Comparison of ENCODE assay signal across 14 cellular contexts in the genomic region with DNA sequence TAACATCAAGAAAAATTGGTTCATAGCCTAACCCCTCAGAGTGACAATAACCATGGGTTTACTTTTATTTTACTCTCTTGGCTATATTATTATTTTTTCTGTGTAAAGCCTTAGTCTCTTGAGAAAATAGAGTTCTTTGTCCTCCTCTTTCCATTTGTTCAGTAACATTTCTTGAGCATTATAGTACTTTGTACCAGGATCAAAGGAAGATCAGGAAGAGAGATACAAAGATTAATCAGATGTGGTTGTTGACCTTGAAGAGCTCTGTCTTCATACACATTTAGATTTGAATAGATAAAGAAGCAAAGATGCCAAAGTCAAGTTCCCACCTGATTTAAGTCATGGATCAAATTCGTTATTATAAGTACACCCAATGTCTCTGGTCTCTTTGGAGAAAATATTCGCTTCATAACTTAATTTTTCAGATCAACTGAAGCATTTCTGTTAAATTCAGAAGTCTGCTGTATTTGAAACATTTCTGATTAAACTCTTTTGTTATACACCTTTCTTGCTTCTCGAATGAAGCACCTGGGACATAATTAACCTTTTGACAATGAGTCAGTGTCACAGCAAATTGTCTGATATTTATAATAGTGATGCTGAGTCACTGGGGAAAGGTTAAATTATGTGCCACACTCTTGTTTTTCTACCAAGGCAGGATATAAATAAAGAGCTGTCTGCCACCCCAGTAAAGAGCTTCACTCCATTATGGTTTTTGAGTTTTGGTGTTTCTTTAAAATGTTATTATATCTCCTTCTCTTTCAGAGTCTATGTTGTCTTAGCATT.
DNase-seq lines count a peak whose midpoint lies in the region; ATAC-seq and TF ChIP-seq lines count a peak whose summit lies in the region.
"Had no signal": no experiment of that assay in that cellular context is flagged by ENCODE, and none has a peak within 500 bp of the region (broad histone marks: within the 10 kb centered on the region; RNA-seq: fewer than 3 reads in every experiment).

No MANE protein-coding gene starts in this region.

- POLR2A ChIA-PET in HCT116 (lab: Charles Lee): no interaction called here

- no peaks in the 10 kb centered on the region for H3K9me3 ChIP-seq in HCT116 (ENCODE audit: control insufficient read depth in 1 of 2, insufficient read depth in 1 of 2, low read depth in 1 of 2, low read length in 2 of 2)
- H3K9me3 ChIP-seq in parathyroid adenoma (ENCODE audit: control insufficient read depth, low read length): no peaks in the 10 kb centered on the region
- H3K9me3 ChIP-seq: HAP-1 had no signal

- no peak for TF ChIP-seq POLR2A in HCT116 (IDR thresholded peaks at IDR 0.05; ENCODE audit: borderline replicate concordance, extremely low read depth, insufficient read depth, insufficient read length)

- H4K20me1 ChIP-seq in HCT116 (ENCODE audit: insufficient read depth): no peaks in the 10 kb centered on the region

- TF ChIP-seq RAD21 in HCT116 (IDR thresholded peaks at IDR 0.05; ENCODE audit: low read depth): no peak

- H3K79me2 ChIP-seq in HCT116 (ENCODE audit: insufficient read depth, low read length): no peaks in the 10 kb centered on the region
- H3K79me2 ChIP-seq in parathyroid adenoma: no peaks in the 10 kb centered on the region

- H3K4me3 ChIP-seq in HCT116 (replicated peaks in 1 of 2; ENCODE audit: low read depth in 1 of 2, low read length in 2 of 2): peak overlapping the region in 1 of 2 experiments; percentile 1; a peak in 1 of 4 replicates
- no peak overlapping the region for H3K4me3 ChIP-seq in parathyroid adenoma (ENCODE audit: low read depth, low read length)
- H3K4me3 ChIP-seq: HAP-1 had no signal

- no peaks in the 10 kb centered on the region for H3K9me2 ChIP-seq in HCT116 (ENCODE audit: insufficient read depth)

- DNase-seq in HCT116 (ENCODE audit: low read depth, low spot score) (peak; percentile 16), NCI-H146 treated with DMSO at 0.1 percent for 48 hours (lab: John Stamatoyannopoulos, UW; ENCODE audit: unreplicated experiment) (peak; percentile 96), caudate nucleus (lab: John Stamatoyannopoulos, UW) (peak in 1 of 61 donors; percentile 34), AML-193 (lab: John Stamatoyannopoulos, UW) (no peak), AG08396 (ENCODE audit: low spot score) (no peak)
- DNase-seq: activated T-cell treated with anti-CD3 and anti-CD28 coated beads, Interleukin-2, amount 50 U/mL, for 4 hours; Karpas-422; natural killer cell; NCI-H1092; stimulated activated CD4-positive, alpha-beta T cell treated with anti-CD3 and anti-CD28 coated beads, Interleukin-2, amount 100 ng/mL, for 24 hours; stimulated activated naive B cell treated with anti-CD40 and anti-IgM and Interleukin-4, amounts not matched to agents 10 μg/mL and 1 μg/mL and 100 μg/mL, for 72 hours had no signal

- H2AFZ ChIP-seq in HCT116 (ENCODE audit: low read depth, low read length, poor library complexity, severe bottlenecking) (no peak overlapping the region), parathyroid adenoma (no peak overlapping the region)

- H3K4me2 ChIP-seq in HCT116 (ENCODE audit: low read length) (peak overlapping the region; percentile 52), parathyroid adenoma (ENCODE audit: low read length) (peak overlapping the region; percentile 12)

- peak; percentile 72 for ATAC-seq in HCT116
- no peak for ATAC-seq in GM19467 (IDR thresholded peaks at IDR 0.05; ENCODE audit: unreplicated experiment)
- ATAC-seq: activated T-cell treated with anti-CD3 and anti-CD28 coated beads, Interleukin-2, amount 50 U/mL, for 4 hours; natural killer cell; stimulated activated naive B cell treated with anti-CD40 and anti-IgM and Interleukin-4, amounts not matched to agents 10 μg/mL and 1 μg/mL and 100 μg/mL, for 72 hours had no signal

- no peak for TF ChIP-seq CTCF in HCT116 (IDR thresholded peaks at IDR 0.05 in 2 of 3, conservative IDR thresholded peaks at IDR 0.05 in 1 of 3; ENCODE audit: borderline replicate concordance in 1 of 3, insufficient read depth in 1 of 3, low read depth in 2 of 3, low read length in 2 of 3)
- no peak for TF ChIP-seq CTCF in parathyroid adenoma (IDR thresholded peaks at IDR 0.05)

- CTCF ChIA-PET in HCT116 (lab: Charles Lee): interaction anchor here (2.4 kb wide), 1 partner anchor 16 kb away, joined by 11 read pairs; no protein-coding TSS in a partner anchor

- intact Hi-C loops in HCT116 (cut with micrococcal nuclease): loop anchor here (10.0 kb wide), 1 partner anchor 1383 kb away; no protein-coding TSS in a partner anchor

- peaks cover under 1 to 7% of the 10 kb centered on the region in 2 experiments; a peak in 2 of 4 replicates for H3K36me3 ChIP-seq in HCT116 (ENCODE audit: control insufficient read depth in 1 of 2, insufficient read depth in 2 of 2, low read length in 2 of 2)
- H3K36me3 ChIP-seq in parathyroid adenoma (ENCODE audit: control insufficient read depth, insufficient read depth, low read length): no peaks in the 10 kb centered on the region

- H3K27ac ChIP-seq in HCT116 (ENCODE audit: low read depth, low read length) (peak overlapping the region; percentile 58; the same call in 1 of the 2 replicates), caudate nucleus (ENCODE audit: low read depth, low read length) (peak overlapping the region; percentile 44), parathyroid adenoma (no peak overlapping the region)

- RAD21 ChIA-PET in HCT116 (lab: Charles Lee; ENCODE audit: low non-redundant PET in 1 of 2, low total read pairs in 2 of 2, uncharacterized antibody in 2 of 2, unreplicated experiment in 2 of 2): no interaction called here

- H3K27me3 ChIP-seq in HCT116 (ENCODE audit: insufficient read depth, low read length) (no peaks in the 10 kb centered on the region), parathyroid adenoma (ENCODE audit: control insufficient read depth, insufficient read depth, low read length) (no peaks in the 10 kb centered on the region)

- H3K9ac ChIP-seq in HCT116 (ENCODE audit: low read length) (no peak overlapping the region), parathyroid adenoma (no peak overlapping the region)

- H3K4me1 ChIP-seq in HCT116 (ENCODE audit: control insufficient read depth in 1 of 2, insufficient read depth in 2 of 2, low read length in 2 of 2) (peaks cover 19 to 22% of the 10 kb centered on the region in 2 experiments), parathyroid adenoma (peaks cover 6% of the 10 kb centered on the region)

- BruUV-seq in HCT116 (replicated peaks; lab: Mats Ljungman, UMichigan): no TSS peak

TF ChIP-seq in HCT116, 20 proteins besides CTCF, POLR2A, EP300 and RAD21 (continues in another document):
- no peak for TF ChIP-seq YY1 (IDR thresholded peaks at IDR 0.05; ENCODE audit: extremely low read depth, insufficient replicate concordance, low read depth, low read length)
- TF ChIP-seq ELF1 (IDR thresholded peaks at IDR 0.05; ENCODE audit: borderline replicate concordance, low read depth): no peak
- TF ChIP-seq EZH2phosphoT487 (IDR thresholded peaks at IDR 0.05; ENCODE audit: borderline replicate concordance): no peak
- TF ChIP-seq, protein P1, sequence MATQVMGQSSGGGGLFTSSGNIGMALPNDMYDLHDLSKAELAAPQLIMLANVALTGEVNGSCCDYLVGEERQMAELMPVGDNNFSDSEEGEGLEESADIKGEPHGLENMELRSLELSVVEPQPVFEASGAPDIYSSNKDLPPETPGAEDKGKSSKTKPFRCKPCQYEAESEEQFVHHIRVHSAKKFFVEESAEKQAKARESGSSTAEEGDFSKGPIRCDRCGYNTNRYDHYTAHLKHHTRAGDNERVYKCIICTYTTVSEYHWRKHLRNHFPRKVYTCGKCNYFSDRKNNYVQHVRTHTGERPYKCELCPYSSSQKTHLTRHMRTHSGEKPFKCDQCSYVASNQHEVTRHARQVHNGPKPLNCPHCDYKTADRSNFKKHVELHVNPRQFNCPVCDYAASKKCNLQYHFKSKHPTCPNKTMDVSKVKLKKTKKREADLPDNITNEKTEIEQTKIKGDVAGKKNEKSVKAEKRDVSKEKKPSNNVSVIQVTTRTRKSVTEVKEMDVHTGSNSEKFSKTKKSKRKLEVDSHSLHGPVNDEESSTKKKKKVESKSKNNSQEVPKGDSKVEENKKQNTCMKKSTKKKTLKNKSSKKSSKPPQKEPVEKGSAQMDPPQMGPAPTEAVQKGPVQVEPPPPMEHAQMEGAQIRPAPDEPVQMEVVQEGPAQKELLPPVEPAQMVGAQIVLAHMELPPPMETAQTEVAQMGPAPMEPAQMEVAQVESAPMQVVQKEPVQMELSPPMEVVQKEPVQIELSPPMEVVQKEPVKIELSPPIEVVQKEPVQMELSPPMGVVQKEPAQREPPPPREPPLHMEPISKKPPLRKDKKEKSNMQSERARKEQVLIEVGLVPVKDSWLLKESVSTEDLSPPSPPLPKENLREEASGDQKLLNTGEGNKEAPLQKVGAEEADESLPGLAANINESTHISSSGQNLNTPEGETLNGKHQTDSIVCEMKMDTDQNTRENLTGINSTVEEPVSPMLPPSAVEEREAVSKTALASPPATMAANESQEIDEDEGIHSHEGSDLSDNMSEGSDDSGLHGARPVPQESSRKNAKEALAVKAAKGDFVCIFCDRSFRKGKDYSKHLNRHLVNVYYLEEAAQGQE (IDR thresholded peaks at IDR 0.05; ENCODE audit: low read depth): no peak
- TF ChIP-seq EZH2 (IDR thresholded peaks at IDR 0.05): no peak
- no peak for TF ChIP-seq EGR1 (IDR thresholded peaks at IDR 0.05; ENCODE audit: low read depth)
- 0 out of 2 replicates have a peak, but pooled peaks have one; percentile 32 for TF ChIP-seq CEBPB (IDR thresholded peaks at IDR 0.05; ENCODE audit: low read depth)
- TF ChIP-seq, protein P2, sequence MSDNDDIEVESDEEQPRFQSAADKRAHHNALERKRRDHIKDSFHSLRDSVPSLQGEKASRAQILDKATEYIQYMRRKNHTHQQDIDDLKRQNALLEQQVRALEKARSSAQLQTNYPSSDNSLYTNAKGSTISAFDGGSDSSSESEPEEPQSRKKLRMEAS (IDR thresholded peaks at IDR 0.05): no peak
- TF ChIP-seq ZNF274 (IDR thresholded peaks at IDR 0.05; ENCODE audit: low read depth, low read length): no peak
- TF ChIP-seq SP1 (IDR thresholded peaks at IDR 0.05; ENCODE audit: low read depth): peak; percentile 58
- TF ChIP-seq POLR2AphosphoS5 (IDR thresholded peaks at IDR 0.05; ENCODE audit: low read depth, low read length): no peak

Comparison
In these comparisons a context has a peak if more than half of its experiments do, and no peak if none do; other contexts are left out.
1. DNase-seq: peak in HCT116 (single experiment) and NCI-H146 treated with DMSO at 0.1 percent for 48 hours (single experiment); none in AML-193 (0 of 2) and AG08396 (single experiment).